ENCODE assay signal across 9 cellular contexts in the genomic region with DNA sequence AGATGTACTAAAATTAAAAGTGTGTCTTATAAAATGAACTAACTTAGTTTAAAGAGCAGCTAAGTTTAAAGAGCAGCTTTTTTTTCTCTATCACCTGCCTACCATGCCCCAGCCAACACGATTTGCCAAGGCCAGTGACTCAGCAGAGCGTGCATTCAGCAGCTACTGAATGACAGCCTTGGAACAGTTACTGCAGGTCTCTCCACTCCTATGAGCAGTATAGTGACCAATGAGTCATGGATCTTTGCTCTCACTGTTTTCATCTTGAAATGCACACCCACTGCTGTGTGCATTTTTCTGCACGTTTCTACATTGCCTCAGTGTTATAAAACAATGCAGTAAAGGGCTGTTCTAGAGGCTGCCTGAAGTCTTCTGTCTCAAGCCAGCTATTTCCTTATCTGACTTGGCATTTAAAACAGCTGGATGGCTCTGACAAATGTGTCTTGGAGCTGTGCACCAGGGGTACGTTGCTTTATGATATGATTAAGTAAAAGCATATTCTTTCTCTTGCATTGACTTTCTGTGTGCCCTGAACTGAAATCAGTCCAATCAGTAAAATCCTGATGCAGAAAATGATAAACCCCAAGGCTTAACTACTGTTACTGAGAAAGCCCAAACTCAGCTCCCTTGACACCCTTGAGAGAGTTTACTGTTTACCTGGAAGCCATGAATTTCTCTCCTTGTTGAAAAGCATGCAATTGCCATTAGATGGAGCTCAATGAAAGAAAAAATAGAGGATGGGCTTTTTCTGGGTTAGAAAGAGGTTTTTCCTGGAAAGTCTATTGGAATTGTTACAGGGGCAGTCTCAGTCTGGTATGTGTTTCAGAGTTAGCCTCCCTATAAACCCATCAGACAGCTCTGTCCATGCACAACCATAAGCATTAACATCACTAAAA.
DNase-seq lines count a peak whose midpoint lies in the region; ATAC-seq, FAIRE-seq and TF ChIP-seq lines count a peak whose summit lies in the region.
"Had no signal": no experiment of that assay in that cellular context is flagged by ENCODE, and none has a peak within 500 bp of the region (broad histone marks: within the 10 kb centered on the region; RNA-seq: fewer than 3 reads in every experiment).

No MANE protein-coding gene starts in this region.

- peaks cover 2 to 11% (median 4%) of the 10 kb centered on the region in 4 donors for H3K4me1 ChIP-seq in liver (ENCODE audit: control insufficient read depth in 4 of 4, insufficient read depth in 4 of 4, low read length in 3 of 4)

- peak overlapping the region in 1 of 2 donors; percentile 57 for H3K27ac ChIP-seq in liver (ENCODE audit: low read depth in 1 of 2, low read length in 2 of 2)

- H3K27ac Mint-ChIP-seq in chondrocyte (ENCODE audit: unreplicated experiment): no peak overlapping the region
- H3K27ac Mint-ChIP-seq in activated T-helper 2 cell treated with anti-CD3 and anti-CD28 coated beads, Interferon-gamma antibody, Interleukin-2, Interleukin-4, amounts not matched to agents 10 μg/mL and 5 μg/mL and 100 μg/mL, durations not matched to agents 14 hours and 24 hours and 36 hours: no peak overlapping the region
- H3K27ac Mint-ChIP-seq: activated naive CD8-positive, alpha-beta T cell treated with anti-CD3 and anti-CD28 coated beads, Interleukin-2, amount 10 ng/mL, durations not matched to agents 7 days and 5 days had no signal

- no peaks in the 10 kb centered on the region for H3K27me3 ChIP-seq in MG63
- no peaks in the 10 kb centered on the region for H3K27me3 ChIP-seq in liver (ENCODE audit: control insufficient read depth in 4 of 4, insufficient read depth in 4 of 4, low read length in 3 of 4)

- no peaks in the 10 kb centered on the region for H3K36me3 Mint-ChIP-seq in chondrocyte (ENCODE audit: low read depth)
- no peaks in the 10 kb centered on the region for H3K36me3 Mint-ChIP-seq in activated T-helper 2 cell treated with anti-CD3 and anti-CD28 coated beads, Interferon-gamma antibody, Interleukin-2, Interleukin-4, amounts not matched to agents 10 μg/mL and 5 μg/mL and 100 μg/mL, durations not matched to agents 14 hours and 24 hours and 36 hours (ENCODE audit: low read depth)
- H3K36me3 Mint-ChIP-seq: activated naive CD8-positive, alpha-beta T cell treated with anti-CD3 and anti-CD28 coated beads, Interleukin-2, amount 10 ng/mL, durations not matched to agents 7 days and 5 days had no signal

- ATAC-seq in HG02981 (IDR thresholded peaks at IDR 0.05; ENCODE audit: unreplicated experiment): no peak
- no peak for ATAC-seq in GM21737 (IDR thresholded peaks at IDR 0.05; ENCODE audit: unreplicated experiment)

- FAIRE-seq in urothelium cell line (lab: Jason Lieb, UNC): peak; percentile 88

- no peaks in the 10 kb centered on the region for H3K9me3 Mint-ChIP-seq in chondrocyte (ENCODE audit: low read depth)
- H3K9me3 Mint-ChIP-seq in activated T-helper 2 cell treated with anti-CD3 and anti-CD28 coated beads, Interferon-gamma antibody, Interleukin-2, Interleukin-4, amounts not matched to agents 10 μg/mL and 5 μg/mL and 100 μg/mL, durations not matched to agents 14 hours and 24 hours and 36 hours: no peaks in the 10 kb centered on the region
- H3K9me3 Mint-ChIP-seq: activated naive CD8-positive, alpha-beta T cell treated with anti-CD3 and anti-CD28 coated beads, Interleukin-2, amount 10 ng/mL, durations not matched to agents 7 days and 5 days had no signal

- no peaks in the 10 kb centered on the region for H3K36me3 ChIP-seq in MG63
- H3K36me3 ChIP-seq in liver (ENCODE audit: control insufficient read depth in 4 of 4, insufficient read depth in 3 of 4, low read depth in 1 of 4, low read length in 3 of 4): no peaks in the 10 kb centered on the region

- DNase-seq in COR-L47 (lab: John Stamatoyannopoulos, UW) (peak; percentile 48), MG63 (peak; percentile 83), chondrocyte (ENCODE audit: low spot score) (no peak), urothelium cell line (ENCODE audit: low spot score) (peak; percentile 86)
- no peak for DNase-seq in activated T-helper 2 cell treated with anti-CD3 and anti-CD28 coated beads, Interferon-gamma antibody, Interleukin-2, Interleukin-4, amounts not matched to agents 10 μg/mL and 5 μg/mL and 100 μg/mL, durations not matched to agents 14 hours and 24 hours and 36 hours (ENCODE audit: low spot score)
- DNase-seq: activated naive CD8-positive, alpha-beta T cell treated with anti-CD3 and anti-CD28 coated beads, Interleukin-2, amount 10 ng/mL, durations not matched to agents 7 days and 5 days had no signal

- no peak overlapping the region for H3K4me3 Mint-ChIP-seq in chondrocyte (ENCODE audit: unreplicated experiment)
- H3K4me3 Mint-ChIP-seq in activated T-helper 2 cell treated with anti-CD3 and anti-CD28 coated beads, Interferon-gamma antibody, Interleukin-2, Interleukin-4, amounts not matched to agents 10 μg/mL and 5 μg/mL and 100 μg/mL, durations not matched to agents 14 hours and 24 hours and 36 hours (ENCODE audit: low read depth): no peak overlapping the region
- H3K4me3 Mint-ChIP-seq: activated naive CD8-positive, alpha-beta T cell treated with anti-CD3 and anti-CD28 coated beads, Interleukin-2, amount 10 ng/mL, durations not matched to agents 7 days and 5 days had no signal

- intact Hi-C loops in activated T-helper 2 cell treated with anti-CD3 and anti-CD28 coated beads, Interferon-gamma antibody, Interleukin-2, Interleukin-4, amounts not matched to agents 10 μg/mL and 5 μg/mL and 100 μg/mL, durations not matched to agents 14 hours and 24 hours and 36 hours (cut with micrococcal nuclease): no loop called here

- TF ChIP-seq CTCF in chondrocyte (IDR thresholded peaks at IDR 0.05) (peak; percentile 54), liver (IDR thresholded peaks at IDR 0.05; ENCODE audit: low read depth, low read length, missing input control) (no peak)

- H3K4me3 ChIP-seq in MG63 (no peak overlapping the region), liver (ENCODE audit: low read depth in 1 of 3, low read length in 3 of 3) (no peak overlapping the region)

- H3K4me1 Mint-ChIP-seq in chondrocyte (ENCODE audit: low read depth): peaks cover 6% of the 10 kb centered on the region
- H3K4me1 Mint-ChIP-seq in activated T-helper 2 cell treated with anti-CD3 and anti-CD28 coated beads, Interferon-gamma antibody, Interleukin-2, Interleukin-4, amounts not matched to agents 10 μg/mL and 5 μg/mL and 100 μg/mL, durations not matched to agents 14 hours and 24 hours and 36 hours (ENCODE audit: low read depth): no peaks in the 10 kb centered on the region
- H3K4me1 Mint-ChIP-seq: activated naive CD8-positive, alpha-beta T cell treated with anti-CD3 and anti-CD28 coated beads, Interleukin-2, amount 10 ng/mL, durations not matched to agents 7 days and 5 days had no signal

- H3K27me3 Mint-ChIP-seq in chondrocyte (ENCODE audit: low read depth): peaks cover 16% of the 10 kb centered on the region
- peaks cover 2% of the 10 kb centered on the region for H3K27me3 Mint-ChIP-seq in activated T-helper 2 cell treated with anti-CD3 and anti-CD28 coated beads, Interferon-gamma antibody, Interleukin-2, Interleukin-4, amounts not matched to agents 10 μg/mL and 5 μg/mL and 100 μg/mL, durations not matched to agents 14 hours and 24 hours and 36 hours (ENCODE audit: low read depth)

- no peak overlapping the region for H3K9ac ChIP-seq in liver (ENCODE audit: low read depth in 1 of 2, low read length in 2 of 2)

- TF ChIP-seq RAD21 in liver (IDR thresholded peaks at IDR 0.05): peak; percentile 19 to 40

- WGBS in liver: 14% methylated on average over 4 of the region's 4 CpGs

- H3K9me3 ChIP-seq in MG63: no peaks in the 10 kb centered on the region
- H3K9me3 ChIP-seq in liver (ENCODE audit: control insufficient read depth in 4 of 4, low read length in 3 of 4): no peaks in the 10 kb centered on the region

TF ChIP-seq in liver, 16 proteins besides CTCF, POLR2A, EP300 and RAD21 (continues in another document):
- TF ChIP-seq FOXA1 (IDR thresholded peaks at IDR 0.05): peak; percentile 67
- TF ChIP-seq TAF1 (conservative IDR thresholded peaks at IDR 0.05): no peak
- TF ChIP-seq EGR1 (IDR thresholded peaks at IDR 0.05; ENCODE audit: low read depth in 2 of 2): peak in 1 of 2 donors; percentile 23
- peak; percentile 82 for TF ChIP-seq YY1 (IDR thresholded peaks at IDR 0.05)
- peak; percentile 43 for TF ChIP-seq FOXA2 (IDR thresholded peaks at IDR 0.05)
- no peak for TF ChIP-seq HNF4G (IDR thresholded peaks at IDR 0.05)
- TF ChIP-seq GABPA (IDR thresholded peaks at IDR 0.05 in 1 of 2, conservative IDR thresholded peaks at IDR 0.05 in 1 of 2): no peak
- TF ChIP-seq, protein P1, sequence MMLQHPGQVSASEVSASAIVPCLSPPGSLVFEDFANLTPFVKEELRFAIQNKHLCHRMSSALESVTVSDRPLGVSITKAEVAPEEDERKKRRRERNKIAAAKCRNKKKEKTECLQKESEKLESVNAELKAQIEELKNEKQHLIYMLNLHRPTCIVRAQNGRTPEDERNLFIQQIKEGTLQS (IDR thresholded peaks at IDR 0.05): peak; percentile 41
- peak; percentile 86 to 99 for TF ChIP-seq JUND (IDR thresholded peaks at IDR 0.05)
- TF ChIP-seq RXRA (IDR thresholded peaks at IDR 0.05): peak; percentile 26 to 95
- TF ChIP-seq HNF4A (conservative IDR thresholded peaks at IDR 0.05): peak in 1 of 2 donors; percentile 86
- no peak for TF ChIP-seq NR2F2 (IDR thresholded peaks at IDR 0.05)
- TF ChIP-seq, protein P2, sequence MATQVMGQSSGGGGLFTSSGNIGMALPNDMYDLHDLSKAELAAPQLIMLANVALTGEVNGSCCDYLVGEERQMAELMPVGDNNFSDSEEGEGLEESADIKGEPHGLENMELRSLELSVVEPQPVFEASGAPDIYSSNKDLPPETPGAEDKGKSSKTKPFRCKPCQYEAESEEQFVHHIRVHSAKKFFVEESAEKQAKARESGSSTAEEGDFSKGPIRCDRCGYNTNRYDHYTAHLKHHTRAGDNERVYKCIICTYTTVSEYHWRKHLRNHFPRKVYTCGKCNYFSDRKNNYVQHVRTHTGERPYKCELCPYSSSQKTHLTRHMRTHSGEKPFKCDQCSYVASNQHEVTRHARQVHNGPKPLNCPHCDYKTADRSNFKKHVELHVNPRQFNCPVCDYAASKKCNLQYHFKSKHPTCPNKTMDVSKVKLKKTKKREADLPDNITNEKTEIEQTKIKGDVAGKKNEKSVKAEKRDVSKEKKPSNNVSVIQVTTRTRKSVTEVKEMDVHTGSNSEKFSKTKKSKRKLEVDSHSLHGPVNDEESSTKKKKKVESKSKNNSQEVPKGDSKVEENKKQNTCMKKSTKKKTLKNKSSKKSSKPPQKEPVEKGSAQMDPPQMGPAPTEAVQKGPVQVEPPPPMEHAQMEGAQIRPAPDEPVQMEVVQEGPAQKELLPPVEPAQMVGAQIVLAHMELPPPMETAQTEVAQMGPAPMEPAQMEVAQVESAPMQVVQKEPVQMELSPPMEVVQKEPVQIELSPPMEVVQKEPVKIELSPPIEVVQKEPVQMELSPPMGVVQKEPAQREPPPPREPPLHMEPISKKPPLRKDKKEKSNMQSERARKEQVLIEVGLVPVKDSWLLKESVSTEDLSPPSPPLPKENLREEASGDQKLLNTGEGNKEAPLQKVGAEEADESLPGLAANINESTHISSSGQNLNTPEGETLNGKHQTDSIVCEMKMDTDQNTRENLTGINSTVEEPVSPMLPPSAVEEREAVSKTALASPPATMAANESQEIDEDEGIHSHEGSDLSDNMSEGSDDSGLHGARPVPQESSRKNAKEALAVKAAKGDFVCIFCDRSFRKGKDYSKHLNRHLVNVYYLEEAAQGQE (IDR thresholded peaks at IDR 0.05): peak; percentile 72

Comparison
In these comparisons a context has a peak if more than half of its experiments do, and no peak if none do; other contexts are left out.
1. DNase-seq: peak in COR-L47 (single experiment), MG63 (single experiment) and urothelium cell line (single experiment); none in chondrocyte (single experiment) and activated T-helper 2 cell treated with anti-CD3 and anti-CD28 coated beads, Interferon-gamma antibody, Interleukin-2, Interleukin-4, amounts not matched to agents 10 μg/mL and 5 μg/mL and 100 μg/mL, durations not matched to agents 14 hours and 24 hours and 36 hours (single experiment).